12 cellular contexts compared by ENCODE assay signal in genomic region chr10:77478248-77478963, GRCh38.
DNase-seq lines count a peak whose midpoint lies in the region; ATAC-seq and TF ChIP-seq lines count a peak whose summit lies in the region.
"Had no signal": no experiment of that assay in that cellular context is flagged by ENCODE, and none has a peak within 500 bp of the region (broad histone marks: within the 10 kb centered on the region; RNA-seq: fewer than 3 reads in every experiment).

No MANE protein-coding gene starts in this region.

- H3K27me3 ChIP-seq in PC-3 (ENCODE audit: low read length) (no peaks in the 10 kb centered on the region), fibroblast of lung (ENCODE audit: control insufficient read depth, insufficient read depth, low read length) (no peaks in the 10 kb centered on the region), psoas muscle (ENCODE audit: insufficient read depth in 3 of 3, low read length in 2 of 3) (no peaks in the 10 kb centered on the region)
- H3K27me3 ChIP-seq: thyroid gland had no signal

- intact Hi-C loops in PC-3 (cut with micrococcal nuclease) (no loop called here), psoas muscle (cut with DNase I) (no loop called here)

- no peaks in the 10 kb centered on the region for H3K36me3 ChIP-seq in PC-3 (ENCODE audit: low read depth, low read length)
- H3K36me3 ChIP-seq in fibroblast of lung (ENCODE audit: control insufficient read depth, insufficient read depth, low read length): no peaks in the 10 kb centered on the region
- H3K36me3 ChIP-seq in psoas muscle (ENCODE audit: insufficient read depth in 1 of 2, low read depth in 1 of 2): no peaks in the 10 kb centered on the region
- H3K36me3 ChIP-seq: thyroid gland had no signal

- H2AFZ ChIP-seq in PC-3 (ENCODE audit: low read length) (no peak overlapping the region), fibroblast of lung (ENCODE audit: low read length) (no peak overlapping the region)

- ATAC-seq in PC-3: peak; percentile 59
- peak; percentile 26 to 56 (median 36) for ATAC-seq in psoas muscle
- ATAC-seq in GM21529 (IDR thresholded peaks at IDR 0.05; ENCODE audit: unreplicated experiment): no peak
- no peak for ATAC-seq in HG03135 (IDR thresholded peaks at IDR 0.05; ENCODE audit: unreplicated experiment)
- no peak for ATAC-seq in GM18502 (IDR thresholded peaks at IDR 0.05; ENCODE audit: poor library complexity, unreplicated experiment)
- ATAC-seq: WTC11 had no signal

- TF ChIP-seq CTCF in PC-3 (conservative IDR thresholded peaks at IDR 0.05; ENCODE audit: low read depth, low read length) (no peak), fibroblast of lung (conservative IDR thresholded peaks at IDR 0.05 in 1 of 2, IDR thresholded peaks at IDR 0.05 in 1 of 2; ENCODE audit: low read depth in 1 of 2, low read length in 2 of 2) (no peak), psoas muscle (IDR thresholded peaks at IDR 0.05) (no peak)

- no peaks in the 10 kb centered on the region for H3K9me3 ChIP-seq in PC-3 (ENCODE audit: low read length)
- H3K9me3 ChIP-seq in fibroblast of lung (ENCODE audit: control insufficient read depth, insufficient read depth, low read depth, low read length): no peaks in the 10 kb centered on the region
- H3K9me3 ChIP-seq in psoas muscle: no peaks in the 10 kb centered on the region
- H3K9me3 ChIP-seq: thyroid gland had no signal

- H3K9ac ChIP-seq in PC-3 (ENCODE audit: low read length) (no peak overlapping the region), fibroblast of lung (ENCODE audit: insufficient read depth, low read length) (no peak overlapping the region)

- H3K79me2 ChIP-seq in PC-3 (ENCODE audit: low read length) (no peaks in the 10 kb centered on the region), fibroblast of lung (ENCODE audit: control insufficient read depth, insufficient read depth, low read length) (no peaks in the 10 kb centered on the region)

- H3K9me2 ChIP-seq in PC-3 (replicated peaks; ENCODE audit: low read length): no peaks in the 10 kb centered on the region

- H3K27ac ChIP-seq in PC-3 (ENCODE audit: low read length): no peak overlapping the region
- H3K27ac ChIP-seq in fibroblast of lung (ENCODE audit: insufficient read depth, low read length): no peak overlapping the region
- H3K27ac ChIP-seq in psoas muscle: no peak overlapping the region
- H3K27ac ChIP-seq: thyroid gland had no signal

- H3F3A ChIP-seq in PC-3 (ENCODE audit: low read length, unreplicated experiment): no peaks in the 10 kb centered on the region

- DNase-seq in EH (ENCODE audit: low read depth) (peak; percentile 92), PC-3 (peak; percentile 88), fibroblast of lung (ENCODE audit: low read depth in 2 of 2) (peak; percentile 83 to 95), psoas muscle (no peak)
- DNase-seq in NK-92 treated with Interleukin-12 subunit alpha and Interleukin-12 subunit beta, amount 100 ng/mL, for 24 hours (lab: John Stamatoyannopoulos, UW): no peak
- DNase-seq: dermis blood vessel endothelial cell, NCI-H187 treated with DMSO at 0.1 percent for 48 hours, thyroid gland had no signal

- no peak overlapping the region for H3K4me2 ChIP-seq in PC-3 (ENCODE audit: low read length)
- peak overlapping the region; percentile 16 for H3K4me2 ChIP-seq in fibroblast of lung (ENCODE audit: extremely low read depth, insufficient read depth, low read length)

- H4K20me1 ChIP-seq in PC-3 (ENCODE audit: low read length): no peaks in the 10 kb centered on the region
- no peaks in the 10 kb centered on the region for H4K20me1 ChIP-seq in fibroblast of lung (ENCODE audit: control insufficient read depth, extremely low read depth, insufficient read depth, low read length)

- 69 to 81% (median 75%) methylated on average over 5 of the region's 5 CpGs for WGBS in psoas muscle, 3 donors

- POLR2A ChIA-PET in PC-3 (lab: Charles Lee; ENCODE audit: unreplicated experiment): no interaction called here

- BruUV-seq in PC-3 (replicated peaks; lab: Mats Ljungman, UMichigan): no TSS peak

- H3K4me1 ChIP-seq in PC-3 (ENCODE audit: insufficient read depth, low read length) (peaks cover 29% of the 10 kb centered on the region), fibroblast of lung (ENCODE audit: control insufficient read depth, extremely low read depth, insufficient read depth, low read length) (peaks cover 8% of the 10 kb centered on the region), psoas muscle (peaks cover 8% of the 10 kb centered on the region)
- H3K4me1 ChIP-seq: thyroid gland had no signal

- CTCF ChIA-PET in PC-3 (lab: Charles Lee): no interaction called here

- H3K4me3 ChIP-seq in PC-3 (ENCODE audit: low read length) (no peak overlapping the region), fibroblast of lung (replicated peaks in 1 of 4; ENCODE audit: control extremely low read depth in 1 of 4, insufficient read depth in 1 of 4, low read depth in 3 of 4, low read length in 4 of 4) (no peak overlapping the region), psoas muscle (no peak overlapping the region)
- H3K4me3 ChIP-seq: thyroid gland had no signal

Comparison
In these comparisons a context has a peak if more than half of its experiments do, and no peak if none do; other contexts are left out.
1. DNase-seq: peak in EH (single experiment), PC-3 (single experiment) and fibroblast of lung (2 of 2); none in psoas muscle (0 of 2) and NK-92 treated with Interleukin-12 subunit alpha and Interleukin-12 subunit beta, amount 100 ng/mL, for 24 hours (single experiment).
2. ATAC-seq: peak in PC-3 (single experiment) and psoas muscle (4 of 4); none in GM21529 (single experiment), HG03135 (single experiment) and GM18502 (single experiment).